ENCODE assay signal across 8 cellular contexts in genomic region chr17:50056961-50057330, GRCh38. TPM values are rescaled to one million over a fixed set of nuclear protein-coding genes. Genes with fewer than 3 reads are reported as not detected.
A peak's percentile ranks its signal among the peaks of the same experiment; 100 is the strongest.
DNase-seq lines count a peak whose midpoint lies in the region; TF ChIP-seq lines count a peak whose summit lies in the region.

No MANE protein-coding gene starts in this region.

- H3K27me3 Mint-ChIP-seq in chondrocyte (ENCODE audit: low read depth) = no peaks in the 10 kb centered on the region

- H3K27ac Mint-ChIP-seq in chondrocyte (ENCODE audit: unreplicated experiment) = peak overlapping the region; percentile 79

- H3K36me3 ChIP-seq in HUES64 (ENCODE audit: insufficient read depth, low read length) = no peaks in the 10 kb centered on the region
- H3K36me3 ChIP-seq in mesodermal cell (ENCODE audit: control insufficient read depth, insufficient read depth, low read length) = peaks cover 10% of the 10 kb centered on the region

- H3K27me3 ChIP-seq in HUES64 (ENCODE audit: insufficient read depth, low read length) = peaks cover 21% of the 10 kb centered on the region

- H3K4me1 ChIP-seq in HUES64 (ENCODE audit: insufficient read depth, low read length) (peaks cover 30% of the 10 kb centered on the region), mesodermal cell (ENCODE audit: control insufficient read depth, insufficient read depth, low read length, poor library complexity, severe bottlenecking) (peaks cover 70% of the 10 kb centered on the region)

- H3K4me3 ChIP-seq in AG09309 (ENCODE audit: control insufficient read depth, low read depth, low read length) (peak overlapping the region; percentile 91), HUES64 (ENCODE audit: low read length) (peak overlapping the region; percentile 79), mesodermal cell (ENCODE audit: extremely low read depth, insufficient read depth, low read length, poor library complexity, severe bottlenecking) (peak overlapping the region; percentile 81)

- H3K9me3 ChIP-seq in HUES64 (ENCODE audit: insufficient read depth, low read depth, low read length) (no peaks in the 10 kb centered on the region), mesodermal cell (ENCODE audit: control insufficient read depth, low read length) (no peaks in the 10 kb centered on the region)

- TF ChIP-seq CTCF in AG09309 (IDR thresholded peaks at IDR 0.05; ENCODE audit: control insufficient read depth, insufficient read depth, low read depth, low read length, missing control alignments) (no peak), chondrocyte (IDR thresholded peaks at IDR 0.05) (no peak)

- H3K27ac ChIP-seq in HUES64 (ENCODE audit: low read depth, low read length) = no peak overlapping the region
- H3K27ac ChIP-seq in mesodermal cell (ENCODE audit: low read depth, low read length, severe bottlenecking) = no peak overlapping the region

- peak overlapping the region; percentile 82 for H3K4me3 Mint-ChIP-seq in chondrocyte (ENCODE audit: unreplicated experiment)

- 8% methylated on average over 15 of the region's 15 CpGs for WGBS in HUES64
- WGBS in mesodermal cell (ENCODE audit: insufficient coverage in 2 of 2), 2 experiments = 8 to 22% methylated on average over 8 to 10 of the region's 15 CpGs

- DNase-seq in AG09309 (ENCODE audit: low read depth) = no peak
- peak; percentile 85 for DNase-seq in chondrocyte (ENCODE audit: low spot score)
- no peak for DNase-seq in HK-2 (ENCODE audit: unreplicated experiment)
- no peak for DNase-seq in 8988T
- DNase-seq in T-helper 9 cell = no peak
- no peak for DNase-seq in DMS114 treated with DMSO at 0.1 percent for 48 hours (lab: John Stamatoyannopoulos, UW; ENCODE audit: unreplicated experiment)

- peaks cover 3% of the 10 kb centered on the region for H3K36me3 Mint-ChIP-seq in chondrocyte (ENCODE audit: low read depth)

- no peaks in the 10 kb centered on the region for H3K9me3 Mint-ChIP-seq in chondrocyte (ENCODE audit: low read depth)

- peak overlapping the region; percentile 62; the same call in 1 of the 2 replicates for H3K9ac ChIP-seq in HUES64 (ENCODE audit: low read depth, low read length)

- H3K4me1 Mint-ChIP-seq in chondrocyte (ENCODE audit: low read depth) = peaks cover 85% of the 10 kb centered on the region

RNA-seq across cellular contexts. Expression of gene ITGA3, which starts 1.0 kb away (rescaled TPM):
- 10.5 TPM for polyA plus RNA-seq in HUES64 (2013, experiment 1 of 2)
- polyA plus RNA-seq in HUES64 (2013, experiment 2 of 2) = 11.7 TPM
- total RNA-seq in chondrocyte = 85.8 to 236 TPM (median 216 TPM) in 3 replicates
- 108 TPM for polyA plus RNA-seq in mesodermal cell (2013, experiment 1 of 2)
- polyA plus RNA-seq in mesodermal cell (2013, experiment 2 of 2) = 102 TPM

RNA-seq across cellular contexts. Expression of gene PDK2, which starts 38.2 kb away (rescaled TPM):
- polyA plus RNA-seq in HUES64 (2013, experiment 1 of 2) = 12.5 TPM
- 15.5 TPM for polyA plus RNA-seq in HUES64 (2013, experiment 2 of 2)
- total RNA-seq in chondrocyte = 28.9 to 38.0 TPM (median 31.1 TPM) in 3 replicates
- polyA plus RNA-seq in mesodermal cell (2013, experiment 1 of 2) = 34.0 TPM
- 27.2 TPM for polyA plus RNA-seq in mesodermal cell (2013, experiment 2 of 2)
